Comparison of ENCODE assay signal across 27 cellular contexts in the genomic region with DNA sequence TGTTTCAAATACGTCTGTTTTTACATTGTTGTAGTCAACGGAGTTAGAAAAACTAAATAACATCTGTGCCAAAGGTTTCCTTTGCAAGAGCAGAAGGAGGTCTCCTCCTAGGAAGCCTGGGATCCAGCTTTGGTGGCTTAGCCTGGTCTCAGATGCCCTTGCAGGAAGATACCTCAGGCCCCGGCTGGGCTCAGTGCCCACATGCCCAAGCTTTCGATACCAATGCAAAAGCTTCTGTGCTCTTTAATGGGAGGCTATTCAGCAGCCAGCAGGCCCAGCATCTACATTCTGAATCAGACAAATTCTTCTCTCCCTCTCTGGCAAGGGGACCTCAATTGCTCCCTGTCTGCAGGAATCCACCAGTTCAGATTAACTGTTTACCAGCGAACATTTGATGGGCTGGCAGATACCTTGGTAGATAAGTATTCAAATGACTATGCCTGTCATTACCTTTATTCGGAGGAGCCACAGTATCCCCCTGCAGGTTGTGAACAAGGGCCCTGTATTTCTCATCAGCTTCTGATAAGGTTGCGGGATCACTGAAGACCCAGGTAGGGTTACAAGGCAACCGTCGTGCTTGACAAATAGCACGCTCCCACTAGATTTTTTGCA.
"Had no signal": no experiment of that assay in that cellular context is flagged by ENCODE, and none has a peak within 500 bp of the region (broad histone marks: within the 10 kb centered on the region; RNA-seq: fewer than 3 reads in every experiment).

No MANE protein-coding gene starts in this region.

- H3K9me3 ChIP-seq: esophagus squamous epithelium, ovary, right lobe of liver, suprapubic skin, thyroid gland had no signal

- H3K27ac ChIP-seq: coronary artery, esophagus squamous epithelium, ovary, suprapubic skin, thyroid gland had no signal

- H3K36me3 Mint-ChIP-seq: immature natural killer cell; memory B cell; mesothelial cell of epicardium; naive thymus-derived CD4-positive, alpha-beta T cell; type B pancreatic cell had no signal

- H3K9me3 Mint-ChIP-seq: immature natural killer cell; memory B cell; mesothelial cell of epicardium; naive thymus-derived CD4-positive, alpha-beta T cell; nephron; stimulated activated naive CD8-positive, alpha-beta T cell treated with anti-CD3 and anti-CD28 coated beads, Interleukin-15, amount 100 ng/mL, for 72 hours; type B pancreatic cell had no signal

- H3K27me3 ChIP-seq: esophagus squamous epithelium, ovary, right lobe of liver, suprapubic skin, thyroid gland had no signal

- H3K4me3 Mint-ChIP-seq: immature natural killer cell; memory B cell; mesothelial cell of epicardium; naive thymus-derived CD4-positive, alpha-beta T cell; nephron; stimulated activated naive CD8-positive, alpha-beta T cell treated with anti-CD3 and anti-CD28 coated beads, Interleukin-15, amount 100 ng/mL, for 72 hours; type B pancreatic cell had no signal

- DNase-seq: dermis blood vessel endothelial cell; effector memory CD4-positive, alpha-beta T cell; erythroblast; esophagus squamous epithelium; foreskin melanocyte; glutamatergic neuron; immature natural killer cell; naive thymus-derived CD4-positive, alpha-beta T cell; occipital lobe; ovary; posterior cingulate gyrus; retina; small intestine; stimulated activated CD4-positive, alpha-beta T cell treated with anti-CD3 and anti-CD28 coated beads, Interleukin-15, amount 100 ng/mL, for 24 hours; stimulated activated CD4-positive, alpha-beta T cell treated with anti-CD3 and anti-CD28 coated beads, Interleukin-4, amount 100 ng/mL, for 1 hour; stimulated activated CD8-positive, alpha-beta memory T cell treated with anti-CD3 and anti-CD28 coated beads, Interleukin-4, amount 100 ng/mL, for 48 hours; stimulated activated naive CD4-positive, alpha-beta T cell; stimulated activated naive CD8-positive, alpha-beta T cell treated with anti-CD3 and anti-CD28 coated beads, Interleukin-15, amount 100 ng/mL, for 72 hours; thyroid gland had no signal

- H3K27me3 Mint-ChIP-seq: stimulated activated naive CD8-positive, alpha-beta T cell treated with anti-CD3 and anti-CD28 coated beads, Interleukin-15, amount 100 ng/mL, for 72 hours had no signal

- H3K27ac Mint-ChIP-seq: immature natural killer cell; memory B cell; mesothelial cell of epicardium; naive thymus-derived CD4-positive, alpha-beta T cell; nephron; stimulated activated naive CD8-positive, alpha-beta T cell treated with anti-CD3 and anti-CD28 coated beads, Interleukin-15, amount 100 ng/mL, for 72 hours; type B pancreatic cell had no signal

- H3K4me3 ChIP-seq: coronary artery, esophagus squamous epithelium, lung, ovary, right lobe of liver, suprapubic skin, thyroid gland had no signal

- H3K4me1 Mint-ChIP-seq: immature natural killer cell; memory B cell; stimulated activated naive CD8-positive, alpha-beta T cell treated with anti-CD3 and anti-CD28 coated beads, Interleukin-15, amount 100 ng/mL, for 72 hours had no signal

- H3K4me1 ChIP-seq: esophagus squamous epithelium, suprapubic skin, thyroid gland had no signal

- H3K36me3 ChIP-seq: esophagus squamous epithelium, ovary, right lobe of liver, suprapubic skin, thyroid gland had no signal
